Comparison of ENCODE assay signal across 9 cellular contexts in the genomic region with DNA sequence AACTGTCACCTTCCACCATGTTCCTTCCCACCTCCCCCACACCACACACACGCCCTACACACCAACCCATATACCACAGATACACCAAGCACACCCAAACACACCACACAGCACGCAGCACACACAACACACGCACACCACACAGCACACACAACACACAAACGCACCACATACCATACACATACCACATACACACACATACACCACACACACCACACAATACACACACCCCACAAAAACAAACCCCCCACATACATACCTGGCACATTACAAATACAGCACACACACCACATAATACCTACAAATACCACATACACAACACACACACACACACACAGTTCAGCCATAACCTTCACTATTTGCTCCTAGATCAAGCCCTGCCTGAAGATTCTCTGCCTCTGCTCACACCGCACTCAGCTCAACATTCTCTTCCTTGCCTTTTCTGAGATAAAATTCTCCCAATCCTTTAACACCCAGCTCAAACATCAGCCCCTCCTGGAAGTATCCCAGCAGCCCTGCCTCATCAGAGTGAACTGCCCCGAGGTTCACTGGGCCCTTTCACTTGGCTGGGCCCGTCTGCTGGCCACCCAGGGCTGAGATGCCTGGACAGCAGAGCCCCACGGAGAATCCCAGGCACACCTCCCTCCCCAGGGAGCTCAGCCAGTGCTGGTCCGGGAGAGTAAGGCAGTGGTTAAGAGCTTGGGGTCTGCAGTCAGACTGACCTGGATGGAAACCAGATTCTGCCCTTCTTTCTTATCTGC. TPM values are rescaled to one million over a fixed set of nuclear protein-coding genes. Genes with fewer than 3 reads are reported as not detected.
DNase-seq lines count a peak whose midpoint lies in the region; ATAC-seq and TF ChIP-seq lines count a peak whose summit lies in the region.
"Had no signal": no experiment of that assay in that cellular context is flagged by ENCODE, and none has a peak within 500 bp of the region (broad histone marks: within the 10 kb centered on the region; RNA-seq: fewer than 3 reads in every experiment).

No MANE protein-coding gene starts in this region.

- peaks cover 10% of the 10 kb centered on the region for H3K4me1 ChIP-seq in right cardiac atrium (ENCODE audit: control insufficient read depth, insufficient read depth, low read length)
- H3K4me1 ChIP-seq in spleen: peaks cover 4 to 48% (median 15%) of the 10 kb centered on the region in 6 donors

- H3K9me3 ChIP-seq in right cardiac atrium (ENCODE audit: control insufficient read depth, low read length): no peaks in the 10 kb centered on the region
- no peaks in the 10 kb centered on the region for H3K9me3 ChIP-seq in spleen
- H3K9me3 ChIP-seq in WERI-Rb-1 (ENCODE audit: severe bottlenecking): no peaks in the 10 kb centered on the region

- DNase-seq in activated T-helper 2 cell treated with anti-CD3 and anti-CD28 coated beads, Interferon-gamma antibody, Interleukin-2, Interleukin-4, amounts not matched to agents 10 μg/mL and 5 μg/mL and 100 μg/mL, durations not matched to agents 14 hours and 24 hours and 36 hours (ENCODE audit: low spot score): no peak
- DNase-seq in right cardiac atrium (no peak), spleen (no peak), G401 (ENCODE audit: low spot score) (no peak), WERI-Rb-1 (no peak), NCI-H1048 (lab: John Stamatoyannopoulos, UW) (no peak)
- DNase-seq: NCI-H774 had no signal

- peak overlapping the region; percentile 10 for H3K27ac Mint-ChIP-seq in activated T-helper 2 cell treated with anti-CD3 and anti-CD28 coated beads, Interferon-gamma antibody, Interleukin-2, Interleukin-4, amounts not matched to agents 10 μg/mL and 5 μg/mL and 100 μg/mL, durations not matched to agents 14 hours and 24 hours and 36 hours

- ATAC-seq in right cardiac atrium (peak in 1 of 2 donors; percentile 34), HG02642 (IDR thresholded peaks at IDR 0.05; ENCODE audit: poor library complexity, unreplicated experiment) (no peak)

- H3K4me3 ChIP-seq in right cardiac atrium (ENCODE audit: low read length): no peak overlapping the region
- no peak overlapping the region for H3K4me3 ChIP-seq in spleen
- H3K4me3 ChIP-seq in WERI-Rb-1 (ENCODE audit: low read depth, low read length): no peak overlapping the region

- H3K36me3 Mint-ChIP-seq in activated T-helper 2 cell treated with anti-CD3 and anti-CD28 coated beads, Interferon-gamma antibody, Interleukin-2, Interleukin-4, amounts not matched to agents 10 μg/mL and 5 μg/mL and 100 μg/mL, durations not matched to agents 14 hours and 24 hours and 36 hours (ENCODE audit: low read depth): peaks cover 59% of the 10 kb centered on the region

- TF ChIP-seq CTCF in spleen (IDR thresholded peaks at IDR 0.05 in 8 of 11, conservative IDR thresholded peaks at IDR 0.05 in 3 of 11) (no peak), WERI-Rb-1 (IDR thresholded peaks at IDR 0.05; ENCODE audit: low read depth, low read length) (no peak)

- peaks cover 2% of the 10 kb centered on the region for H3K4me1 Mint-ChIP-seq in activated T-helper 2 cell treated with anti-CD3 and anti-CD28 coated beads, Interferon-gamma antibody, Interleukin-2, Interleukin-4, amounts not matched to agents 10 μg/mL and 5 μg/mL and 100 μg/mL, durations not matched to agents 14 hours and 24 hours and 36 hours (ENCODE audit: low read depth)

- 77% methylated on average over 9 of the region's 9 CpGs for WGBS in right cardiac atrium
- 70 to 83% (median 79%) methylated on average over 8 to 9 of the region's 9 CpGs for WGBS in spleen, 5 donors

- no peaks in the 10 kb centered on the region for H3K9me3 Mint-ChIP-seq in activated T-helper 2 cell treated with anti-CD3 and anti-CD28 coated beads, Interferon-gamma antibody, Interleukin-2, Interleukin-4, amounts not matched to agents 10 μg/mL and 5 μg/mL and 100 μg/mL, durations not matched to agents 14 hours and 24 hours and 36 hours

- TF ChIP-seq POLR2A in GM19193 (IDR thresholded peaks at IDR 0.05; ENCODE audit: extremely low read depth, insufficient read depth, insufficient read length) (peak; percentile 24), spleen (IDR thresholded peaks at IDR 0.05) (no peak)

- intact Hi-C loops in activated T-helper 2 cell treated with anti-CD3 and anti-CD28 coated beads, Interferon-gamma antibody, Interleukin-2, Interleukin-4, amounts not matched to agents 10 μg/mL and 5 μg/mL and 100 μg/mL, durations not matched to agents 14 hours and 24 hours and 36 hours (cut with micrococcal nuclease): no loop called here
- intact Hi-C loops in right cardiac atrium (cut with DNase I) (no loop called here), spleen (cut with DNase I; ENCODE audit: low total_unique reads) (no loop called here)

- no peak overlapping the region for H3K4me3 Mint-ChIP-seq in activated T-helper 2 cell treated with anti-CD3 and anti-CD28 coated beads, Interferon-gamma antibody, Interleukin-2, Interleukin-4, amounts not matched to agents 10 μg/mL and 5 μg/mL and 100 μg/mL, durations not matched to agents 14 hours and 24 hours and 36 hours (ENCODE audit: low read depth)

- no peaks in the 10 kb centered on the region for H3K27me3 Mint-ChIP-seq in activated T-helper 2 cell treated with anti-CD3 and anti-CD28 coated beads, Interferon-gamma antibody, Interleukin-2, Interleukin-4, amounts not matched to agents 10 μg/mL and 5 μg/mL and 100 μg/mL, durations not matched to agents 14 hours and 24 hours and 36 hours (ENCODE audit: low read depth)

- H3K27ac ChIP-seq in right cardiac atrium (ENCODE audit: low read length) (peak overlapping the region; percentile 43), spleen (peak overlapping the region; percentile 29 to 86 (median 69)), WERI-Rb-1 (no peak overlapping the region)

- in situ Hi-C loops in G401 (cut with HindIII; ENCODE audit: low sequenced_read_pairs): loop anchor here (25.0 kb wide), 1 partner anchor 98 kb away; the partner anchor contains the start of gene CETP

- H3K36me3 ChIP-seq in spleen (peaks cover 3 to 99% (median 66%) of the 10 kb centered on the region in 6 donors), WERI-Rb-1 (no peaks in the 10 kb centered on the region)

- H3K27me3 ChIP-seq in right cardiac atrium (ENCODE audit: control insufficient read depth, insufficient read depth) (no peaks in the 10 kb centered on the region), spleen (replicated peaks in 1 of 7) (no peaks in the 10 kb centered on the region), WERI-Rb-1 (ENCODE audit: insufficient read depth, low read depth, severe bottlenecking) (no peaks in the 10 kb centered on the region)

RNA-seq across cellular contexts. Expression of gene CPNE2, which starts 31.9 kb away (rescaled TPM):
- total RNA-seq in activated T-helper 2 cell treated with anti-CD3 and anti-CD28 coated beads, Interferon-gamma antibody, Interleukin-2, Interleukin-4, amounts not matched to agents 10 μg/mL and 5 μg/mL and 100 μg/mL, durations not matched to agents 14 hours and 24 hours and 36 hours: 7.6 and 9.9 TPM in 2 replicates
- 10 to 100 TPM; 13.4 to 16.3 (median 13.6) TPM for total RNA-seq in right cardiac atrium
- 24.7 TPM for polyA plus RNA-seq in right cardiac atrium
- 10 to 100 TPM; 25.2 to 46.5 (median 34.8) TPM for total RNA-seq in spleen
- polyA plus RNA-seq in spleen: 10 to 100 TPM; 13.3 to 29.0 (median 21.7) TPM
- 31.9 and 36.7 TPM in 2 replicates for total RNA-seq in G401 (2014; rRNA removed; shearing (Covaris generic))
